22 cellular contexts compared by ENCODE assay signal in the genomic region with DNA sequence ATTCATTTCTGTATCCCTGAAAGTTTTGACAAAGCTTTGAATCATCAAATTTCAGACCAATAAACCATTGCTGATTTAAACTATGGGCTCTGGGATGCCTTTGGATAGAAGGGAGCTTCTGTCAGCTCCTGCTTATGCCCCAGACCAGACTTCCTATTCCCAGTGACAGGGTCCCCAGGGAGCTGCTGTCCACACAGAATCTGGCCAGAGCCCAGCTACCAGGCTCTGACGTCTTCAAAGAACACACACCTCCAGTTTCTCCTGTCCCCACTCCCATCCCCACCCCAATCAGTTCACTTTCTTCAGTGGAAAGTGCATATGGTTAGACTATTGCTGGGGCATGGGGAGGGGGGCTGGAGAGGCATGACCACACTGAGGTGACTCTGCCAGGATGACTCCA.
"Had no signal": no experiment of that assay in that cellular context is flagged by ENCODE, and none has a peak within 500 bp of the region (broad histone marks: within the 10 kb centered on the region; RNA-seq: fewer than 3 reads in every experiment).

No MANE protein-coding gene starts in this region.

- ATAC-seq: activated naive CD8-positive, alpha-beta T cell treated with anti-CD3 and anti-CD28 coated beads, Interleukin-2, amount 50 U/mL, for 24 hours; activated T-cell treated with anti-CD3 and anti-CD28 coated beads, Interleukin-2, amount 50 U/mL, for 4 hours had no signal

- H3K36me3 ChIP-seq: colonic mucosa had no signal

- H3K9me3 ChIP-seq: colonic mucosa, right atrium auricular region, spleen, transverse colon, vagina had no signal

- DNase-seq: activated CD4-positive, alpha-beta memory T cell treated with anti-CD3 and anti-CD28 coated beads, Interleukin-2, amount 10 ng/mL, durations not matched to agents 7 days and 5 days; activated CD4-positive, alpha-beta T cell treated with anti-CD3 and anti-CD28 coated beads, Interleukin-2, amount 10 ng/mL, durations not matched to agents 7 days and 5 days; activated CD4-positive, CD25-positive, alpha-beta regulatory T cell treated with anti-CD3 and anti-CD28 coated beads, Interleukin-2, amount 50 U/mL, for 72 hours; activated naive CD8-positive, alpha-beta T cell treated with anti-CD3 and anti-CD28 coated beads, Interleukin-2, amount 50 U/mL, for 24 hours; activated T-cell treated with anti-CD3 and anti-CD28 coated beads, Interleukin-2, amount 50 U/mL, for 4 hours; colonic mucosa; effector memory CD4-positive, alpha-beta T cell; left cardiac atrium; mammary epithelial cell; naive B cell; occipital lobe; spleen; stimulated activated naive CD4-positive, alpha-beta T cell; T-helper 2 cell; transverse colon had no signal

- H3K4me1 ChIP-seq: colonic mucosa had no signal

- FAIRE-seq: frontal cortex had no signal

- H3K4me1 Mint-ChIP-seq: activated CD4-positive, alpha-beta memory T cell treated with anti-CD3 and anti-CD28 coated beads, Interleukin-2, amount 10 ng/mL, durations not matched to agents 7 days and 5 days had no signal

- H3K27ac Mint-ChIP-seq: activated CD4-positive, alpha-beta memory T cell treated with anti-CD3 and anti-CD28 coated beads, Interleukin-2, amount 10 ng/mL, durations not matched to agents 7 days and 5 days; activated CD4-positive, alpha-beta T cell treated with anti-CD3 and anti-CD28 coated beads, Interleukin-2, amount 10 ng/mL, durations not matched to agents 7 days and 5 days; activated naive CD4-positive, alpha-beta T cell treated with anti-CD3 and anti-CD28 coated beads, Interleukin-2, amount 50 U/mL, for 24 hours; activated naive CD8-positive, alpha-beta T cell treated with anti-CD3 and anti-CD28 coated beads, Interleukin-2, amount 50 U/mL, for 24 hours; activated T-helper 2 cell treated with anti-CD3 and anti-CD28 coated beads, Interferon-gamma antibody, Interleukin-2, Interleukin-4, amounts not matched to agents 10 μg/mL and 5 μg/mL and 100 μg/mL, durations not matched to agents 14 hours and 24 hours and 36 hours; naive B cell had no signal

- H3K27me3 Mint-ChIP-seq: activated CD4-positive, alpha-beta memory T cell treated with anti-CD3 and anti-CD28 coated beads, Interleukin-2, amount 10 ng/mL, durations not matched to agents 7 days and 5 days; activated CD4-positive, alpha-beta T cell treated with anti-CD3 and anti-CD28 coated beads, Interleukin-2, amount 10 ng/mL, durations not matched to agents 7 days and 5 days; activated naive CD4-positive, alpha-beta T cell treated with anti-CD3 and anti-CD28 coated beads, Interleukin-2, amount 50 U/mL, for 24 hours; activated naive CD8-positive, alpha-beta T cell treated with anti-CD3 and anti-CD28 coated beads, Interleukin-2, amount 50 U/mL, for 24 hours; naive B cell had no signal

- H3K4me3 ChIP-seq: colonic mucosa, right atrium auricular region, spleen, transverse colon, vagina had no signal

- H3K27ac ChIP-seq: colonic mucosa, right atrium auricular region, spleen, transverse colon, vagina had no signal

- H3K9me3 Mint-ChIP-seq: activated CD4-positive, alpha-beta memory T cell treated with anti-CD3 and anti-CD28 coated beads, Interleukin-2, amount 10 ng/mL, durations not matched to agents 7 days and 5 days; activated CD4-positive, alpha-beta T cell treated with anti-CD3 and anti-CD28 coated beads, Interleukin-2, amount 10 ng/mL, durations not matched to agents 7 days and 5 days; activated naive CD4-positive, alpha-beta T cell treated with anti-CD3 and anti-CD28 coated beads, Interleukin-2, amount 50 U/mL, for 24 hours; activated naive CD8-positive, alpha-beta T cell treated with anti-CD3 and anti-CD28 coated beads, Interleukin-2, amount 50 U/mL, for 24 hours; activated T-cell treated with anti-CD3 and anti-CD28 coated beads, Interleukin-2, amount 50 U/mL, for 4 hours; activated T-helper 2 cell treated with anti-CD3 and anti-CD28 coated beads, Interferon-gamma antibody, Interleukin-2, Interleukin-4, amounts not matched to agents 10 μg/mL and 5 μg/mL and 100 μg/mL, durations not matched to agents 14 hours and 24 hours and 36 hours; mesothelial cell of epicardium; naive B cell; nephron progenitor cell had no signal

- H3K4me3 Mint-ChIP-seq: activated CD4-positive, alpha-beta memory T cell treated with anti-CD3 and anti-CD28 coated beads, Interleukin-2, amount 10 ng/mL, durations not matched to agents 7 days and 5 days; activated CD4-positive, alpha-beta T cell treated with anti-CD3 and anti-CD28 coated beads, Interleukin-2, amount 10 ng/mL, durations not matched to agents 7 days and 5 days; activated naive CD4-positive, alpha-beta T cell treated with anti-CD3 and anti-CD28 coated beads, Interleukin-2, amount 50 U/mL, for 24 hours; activated naive CD8-positive, alpha-beta T cell treated with anti-CD3 and anti-CD28 coated beads, Interleukin-2, amount 50 U/mL, for 24 hours; activated T-cell treated with anti-CD3 and anti-CD28 coated beads, Interleukin-2, amount 50 U/mL, for 4 hours; mesothelial cell of epicardium; nephron progenitor cell had no signal

- H3K27me3 ChIP-seq: colonic mucosa, right atrium auricular region, spleen, transverse colon, vagina had no signal
